Comparison of ENCODE assay signal across 9 cellular contexts in the genomic region with DNA sequence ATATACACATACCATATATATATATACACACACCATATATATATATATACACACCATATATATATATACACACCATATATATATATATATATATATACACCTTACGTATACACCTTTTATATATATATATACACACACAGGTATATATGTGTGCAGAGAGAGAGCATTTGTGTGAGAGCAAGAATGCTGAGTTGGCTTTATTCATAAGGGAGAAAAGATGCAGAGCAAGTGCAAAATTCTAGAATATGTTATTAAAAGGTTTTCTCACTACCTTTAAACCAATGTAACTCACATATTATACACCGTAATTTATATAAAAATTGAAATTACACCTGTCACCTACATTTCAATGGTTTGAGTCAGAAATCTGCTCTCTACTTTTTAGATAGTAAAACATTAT.
"Had no signal": no experiment of that assay in that cellular context is flagged by ENCODE, and none has a peak within 500 bp of the region (broad histone marks: within the 10 kb centered on the region; RNA-seq: fewer than 3 reads in every experiment).

No MANE protein-coding gene starts in this region.

- H2AFZ ChIP-seq: GM23248 had no signal

- H3K27ac Mint-ChIP-seq: H9, IgD-negative memory B cell had no signal

- FAIRE-seq: H54 had no signal

- DNase-seq: GM23248, GOT3, H9, HCEC 1CT, Kasumi-1, KG1 had no signal

- H3K36me3 Mint-ChIP-seq: IgD-negative memory B cell had no signal

- H3K4me3 ChIP-seq: GM23248 had no signal

- H3K9ac ChIP-seq: GM23248 had no signal

- H3K27ac ChIP-seq: GM23248, HL-60 had no signal

- H3K4me3 Mint-ChIP-seq: H9, IgD-negative memory B cell had no signal
